ENCODE assay signal across 9 cellular contexts in the genomic region with DNA sequence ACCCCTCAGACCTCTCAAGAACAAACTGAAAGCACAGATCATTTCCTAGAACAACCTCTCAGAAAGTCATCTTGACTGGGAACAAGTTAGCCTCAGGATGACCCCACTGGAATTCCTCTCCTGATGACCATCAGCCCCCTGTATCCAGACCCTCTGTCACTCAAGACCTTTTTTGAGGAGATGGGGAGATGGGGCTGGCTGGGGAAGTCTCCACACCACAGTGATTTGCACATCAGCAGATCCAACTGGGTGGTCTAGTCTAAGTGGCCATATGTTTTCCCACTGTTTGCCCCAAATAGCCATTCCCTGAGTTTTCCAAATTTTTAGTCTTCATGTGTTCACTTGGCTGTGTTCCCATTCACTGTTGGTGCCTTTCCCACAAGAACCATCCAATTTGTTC.
"Had no signal": no experiment of that assay in that cellular context is flagged by ENCODE, and none has a peak within 500 bp of the region (broad histone marks: within the 10 kb centered on the region; RNA-seq: fewer than 3 reads in every experiment).

No MANE protein-coding gene starts in this region.

- H2AFZ ChIP-seq: GM23248 had no signal

- DNase-seq: GM23248, GOT3, H7, HFFc6, IMR-90 had no signal

- H3K27ac Mint-ChIP-seq: HFFc6 had no signal

- H3K9ac ChIP-seq: GM23248 had no signal

- H3K4me3 Mint-ChIP-seq: HFFc6 had no signal

- FAIRE-seq: K562 had no signal

- H3K4me3 ChIP-seq: GM23248, HAP-1, K562 had no signal

- ATAC-seq: HCT116, K562 had no signal

- H3K4me1 ChIP-seq: HAP-1 had no signal

- H3K36me3 ChIP-seq: HAP-1 had no signal

- H3K27ac ChIP-seq: GM23248, HL-60 had no signal

- H3K9me3 ChIP-seq: HAP-1 had no signal
